In genomic region chr13:86255820-86256219, GRCh38 we compare ENCODE assay signal across 3 cellular contexts.
DNase-seq lines count a peak whose midpoint lies in the region; ATAC-seq and TF ChIP-seq lines count a peak whose summit lies in the region.
"Not testable (repeated sequence)": the region's sequence is repeated elsewhere in the genome, so short reads cannot be mapped to it uniquely, and the experiment has no call there.

No MANE protein-coding gene starts in this region.

- POLR2A ChIA-PET in PC-3 (lab: Charles Lee; ENCODE audit: unreplicated experiment) = not testable (repeated sequence)

- CTCF ChIA-PET in PC-3 (lab: Charles Lee) = not testable (repeated sequence)

- H3K4me1 ChIP-seq in PC-3 (ENCODE audit: insufficient read depth, low read length); RWPE2 (ENCODE audit: insufficient read depth, poor library complexity, severe bottlenecking); foreskin keratinocyte: not testable (repeated sequence)

- H3K79me2 ChIP-seq in PC-3 (ENCODE audit: low read length) = not testable (repeated sequence)

- H3K27me3 ChIP-seq in PC-3 (ENCODE audit: low read length); RWPE2 (ENCODE audit: insufficient read depth, poor library complexity, severe bottlenecking); foreskin keratinocyte: not testable (repeated sequence)

- H2AFZ ChIP-seq in PC-3 (ENCODE audit: low read length) = not testable (repeated sequence)

- DNase-seq in PC-3; RWPE2 (ENCODE audit: low spot score); foreskin keratinocyte: not testable (repeated sequence)

- H4K20me1 ChIP-seq in PC-3 (ENCODE audit: low read length) = not testable (repeated sequence)

- H3K4me3 ChIP-seq in PC-3 (ENCODE audit: low read length); RWPE2 (ENCODE audit: severe bottlenecking): not testable (repeated sequence)

- not testable (repeated sequence) for H3K27ac ChIP-seq in PC-3 (ENCODE audit: low read length); RWPE2 (ENCODE audit: poor library complexity, severe bottlenecking); foreskin keratinocyte

- H3F3A ChIP-seq in PC-3 (ENCODE audit: low read length, unreplicated experiment) = not testable (repeated sequence)

- not testable (repeated sequence) for BruUV-seq in PC-3 (replicated peaks; lab: Mats Ljungman, UMichigan)

- not testable (repeated sequence) for TF ChIP-seq CTCF in PC-3 (conservative IDR thresholded peaks at IDR 0.05; ENCODE audit: low read depth, low read length); RWPE2 (IDR thresholded peaks at IDR 0.05; ENCODE audit: poor library complexity, severe bottlenecking); foreskin keratinocyte (conservative IDR thresholded peaks at IDR 0.05)

- not testable (repeated sequence) for H3K9me2 ChIP-seq in PC-3 (replicated peaks; ENCODE audit: low read length)

- H3K4me2 ChIP-seq in PC-3 (ENCODE audit: low read length) = not testable (repeated sequence)

- intact Hi-C loops in PC-3 (cut with micrococcal nuclease) = not testable (repeated sequence)

- ATAC-seq in PC-3 = peak; percentile 71
- ATAC-seq in RWPE2 (ENCODE audit: low read depth) = peak; percentile 41; the same call in 1 of the 3 replicates
- peak; percentile 76 for ATAC-seq in foreskin keratinocyte

- not testable (repeated sequence) for H3K9ac ChIP-seq in PC-3 (ENCODE audit: low read length)

- not testable (repeated sequence) for H3K9me3 ChIP-seq in PC-3 (ENCODE audit: low read length); RWPE2 (ENCODE audit: severe bottlenecking)

- not testable (repeated sequence) for H3K36me3 ChIP-seq in PC-3 (ENCODE audit: low read depth, low read length); RWPE2 (ENCODE audit: low read depth)
